Comparison of ENCODE assay signal across 11 cellular contexts in genomic region chr4:2858451-2859217, GRCh38. TPM values are rescaled to one million over a fixed set of nuclear protein-coding genes. Genes with fewer than 3 reads are reported as not detected.
DNase-seq lines count a peak whose midpoint lies in the region; ATAC-seq and TF ChIP-seq lines count a peak whose summit lies in the region.
"Had no signal": no experiment of that assay in that cellular context is flagged by ENCODE, and none has a peak within 500 bp of the region (broad histone marks: within the 10 kb centered on the region; RNA-seq: fewer than 3 reads in every experiment).

No MANE protein-coding gene starts in this region.

- H3K4me3 Mint-ChIP-seq in nephron progenitor cell (no peak overlapping the region), Calu3 (ENCODE audit: low read depth, unreplicated experiment) (no peak overlapping the region)

- H3K36me3 ChIP-seq in ACC112 (ENCODE audit: insufficient read depth, low read length) (peaks cover 5% of the 10 kb centered on the region; the same call in 1 of the 2 replicates), mucosa of descending colon (ENCODE audit: low read depth) (no peaks in the 10 kb centered on the region)

- H3K4me1 Mint-ChIP-seq in nephron progenitor cell (peaks cover 48% of the 10 kb centered on the region), Calu3 (ENCODE audit: low read depth, unreplicated experiment) (peaks cover 33% of the 10 kb centered on the region)

- H3K36me3 Mint-ChIP-seq in nephron progenitor cell (ENCODE audit: low read depth), result peaks cover 40% of the 10 kb centered on the region
- H3K36me3 Mint-ChIP-seq in Calu3 (ENCODE audit: insufficient read depth, unreplicated experiment), result no peaks in the 10 kb centered on the region

- H3K9me3 ChIP-seq in mucosa of descending colon, result no peaks in the 10 kb centered on the region

- no peak overlapping the region for H3K27ac Mint-ChIP-seq in nephron progenitor cell
- H3K27ac Mint-ChIP-seq in Calu3 (ENCODE audit: unreplicated experiment), result no peak overlapping the region

- peak; percentile 70 for DNase-seq in LHCN-M2 (ENCODE audit: low read depth)
- DNase-seq in dedifferentiated amniotic fluid mesenchymal stem cell (ENCODE audit: extremely low spot score), result peak; percentile 23
- DNase-seq in mucosa of descending colon, result peak in 1 of 3 donors; percentile 51
- no peak for DNase-seq in nephron progenitor cell
- DNase-seq in stimulated activated CD4-positive, alpha-beta T cell treated with anti-CD3 and anti-CD28 coated beads, Interleukin-15, amount 100 ng/mL, for 24 hours, result no peak
- DNase-seq in Calu3, result no peak
- DNase-seq: activated CD4-positive, alpha-beta T cell treated with anti-CD3 and anti-CD28 coated beads, Interleukin-2, amount 50 U/mL, for 4 hours; NCI-H187; SHP77 treated with DMSO at 0.1 percent for 48 hours had no signal

- H3K9me3 Mint-ChIP-seq in nephron progenitor cell (peaks cover 5% of the 10 kb centered on the region), Calu3 (ENCODE audit: low read depth, unreplicated experiment) (no peaks in the 10 kb centered on the region)

- peak overlapping the region; percentile 30; the same call in 1 of the 2 replicates for H3K27ac ChIP-seq in ACC112 (ENCODE audit: low read depth, low read length)

- H3K27me3 ChIP-seq in ACC112 (ENCODE audit: insufficient read depth, low read length), result no peaks in the 10 kb centered on the region

- BruUV-seq in Calu3 (replicated peaks; lab: Mats Ljungman, UMichigan), result no TSS peak

- CTCF ChIA-PET in Calu3 (lab: Charles Lee), result no interaction called here

- H3K79me2 ChIP-seq in ACC112 (ENCODE audit: control insufficient read depth, insufficient read depth, low read length, unreplicated experiment), result peaks cover 95% of the 10 kb centered on the region

- peak; percentile 74 for ATAC-seq in mucosa of descending colon
- ATAC-seq in GM21737 (IDR thresholded peaks at IDR 0.05; ENCODE audit: unreplicated experiment), result no peak

- TF ChIP-seq CTCF in mucosa of descending colon (IDR thresholded peaks at IDR 0.05), result no peak
- no peak for TF ChIP-seq CTCF in nephron progenitor cell (IDR thresholded peaks at IDR 0.05)
- TF ChIP-seq CTCF in Calu3 (IDR thresholded peaks at IDR 0.05; ENCODE audit: unreplicated experiment), result no peak

- H2AFZ ChIP-seq in ACC112 (ENCODE audit: low read length, unreplicated experiment), result no peak overlapping the region

- H3K4me3 ChIP-seq in ACC112 (ENCODE audit: low read depth, low read length) (no peak overlapping the region), mucosa of descending colon (no peak overlapping the region)

- H3K27me3 Mint-ChIP-seq in nephron progenitor cell (ENCODE audit: low read depth, poor library complexity), result no peaks in the 10 kb centered on the region
- no peaks in the 10 kb centered on the region for H3K27me3 Mint-ChIP-seq in Calu3 (ENCODE audit: unreplicated experiment)

- intact Hi-C loops in mucosa of descending colon (cut with DNase I, micrococcal nuclease) (no loop called here), Calu3 (cut with micrococcal nuclease; ENCODE audit: unreplicated experiment) (no loop called here)

- H3K4me1 ChIP-seq in ACC112 (ENCODE audit: control insufficient read depth, insufficient read depth, low read length, unreplicated experiment) (peaks cover 41% of the 10 kb centered on the region), mucosa of descending colon (ENCODE audit: low read depth) (peaks cover 67% of the 10 kb centered on the region)

RNA-seq across cellular contexts. Expression of gene ADD1, which starts 15.0 kb away (rescaled TPM):
- 142 and 149 TPM in 2 replicates for total RNA-seq in LHCN-M2 (2014; rRNA removed)
- 216 TPM for polyA plus RNA-seq in LHCN-M2 (2012)
- 100 to 1,000 TPM; 201 to 373 (median 261) TPM for total RNA-seq in mucosa of descending colon
- total RNA-seq in Calu3 (2022), result 123 and 125 TPM in 2 replicates

Comparison
In these comparisons a context has a peak if more than half of its experiments do, and no peak if none do; other contexts are left out.
1. DNase-seq: peak in LHCN-M2 (single experiment) and dedifferentiated amniotic fluid mesenchymal stem cell (single experiment); none in nephron progenitor cell (single experiment), stimulated activated CD4-positive, alpha-beta T cell treated with anti-CD3 and anti-CD28 coated beads, Interleukin-15, amount 100 ng/mL, for 24 hours (single experiment) and Calu3 (single experiment).